ENCODE assay signal across 9 cellular contexts in the genomic region with DNA sequence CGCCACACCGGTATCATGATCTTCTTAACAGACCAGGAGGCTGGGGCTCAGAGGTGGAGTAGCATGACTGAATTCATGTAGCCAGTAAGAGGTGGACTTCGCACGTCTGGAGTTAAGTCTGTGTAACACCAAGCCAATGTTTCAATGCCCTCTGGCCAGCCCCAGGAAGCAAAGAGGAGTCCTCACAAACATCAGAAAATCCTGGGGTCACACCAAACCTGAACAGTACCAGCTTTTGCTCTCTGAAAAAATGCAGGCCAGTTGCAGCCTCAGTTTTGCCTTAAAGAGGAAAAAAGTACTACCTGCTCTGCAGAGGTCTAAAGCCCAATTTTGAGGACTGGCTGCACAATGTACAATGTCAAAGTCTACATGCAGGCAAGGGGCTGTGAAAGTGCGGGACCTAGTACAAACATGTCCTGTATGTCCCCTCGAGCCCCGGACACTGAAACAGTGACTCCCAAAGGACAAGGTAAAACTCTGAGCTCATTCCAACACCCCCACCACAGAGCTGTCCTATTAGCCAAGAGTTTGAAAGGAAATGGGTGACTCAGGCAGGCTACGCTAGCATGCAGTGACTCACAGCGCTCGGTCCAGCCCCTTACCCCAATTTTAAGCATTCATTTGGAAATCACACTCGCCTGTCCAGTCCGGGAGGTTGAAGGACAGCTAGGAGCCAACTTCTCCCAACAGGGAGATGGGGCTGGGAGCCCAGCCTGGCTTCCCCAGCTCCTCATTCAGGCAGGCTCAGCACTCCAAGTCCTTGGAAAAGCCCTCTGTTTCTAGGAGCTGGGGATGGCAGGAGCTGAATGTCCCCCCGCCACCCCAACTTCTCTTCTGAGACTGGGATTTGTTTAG. TPM values are rescaled to one million over a fixed set of nuclear protein-coding genes. Genes with fewer than 3 reads are reported as not detected.
DNase-seq lines count a peak whose midpoint lies in the region; ATAC-seq and TF ChIP-seq lines count a peak whose summit lies in the region.
"Had no signal": no experiment of that assay in that cellular context is flagged by ENCODE, and none has a peak within 500 bp of the region (broad histone marks: within the 10 kb centered on the region; RNA-seq: fewer than 3 reads in every experiment).

No MANE protein-coding gene starts in this region.

- H3K27me3 Mint-ChIP-seq in type B pancreatic cell, result no peaks in the 10 kb centered on the region

- H3K36me3 ChIP-seq in BLaER1 treated with 17β-estradiol and CSF1 and Interleukin-3, amounts not matched to agents 10 nM and 100 nM, result no peaks in the 10 kb centered on the region

- peak overlapping the region in 4 of 11 experiments; percentile 2 to 36 (median 8); a peak in 4 of 22 replicates for H3K9ac ChIP-seq in BLaER1 treated with 17β-estradiol and CSF1 and Interleukin-3, amounts not matched to agents 10 nM and 100 nM

- peak overlapping the region in 1 of 10 experiments; percentile 32; a peak in 4 of 20 replicates for H3K4me3 ChIP-seq in BLaER1 treated with 17β-estradiol and CSF1 and Interleukin-3, amounts not matched to agents 10 nM and 100 nM
- peak overlapping the region; percentile 12 for H3K4me3 ChIP-seq in astrocyte of the spinal cord (ENCODE audit: low read depth, low read length)

- ATAC-seq in left lobe of liver (peak; percentile 19), GM19463 (IDR thresholded peaks at IDR 0.05; ENCODE audit: unreplicated experiment) (no peak), GM18907 (IDR thresholded peaks at IDR 0.05; ENCODE audit: unreplicated experiment) (no peak)

- peaks cover 0 to 23% (median 0%) of the 10 kb centered on the region in 11 experiments; a peak in 7 of 22 replicates for H4K20me1 ChIP-seq in BLaER1 treated with 17β-estradiol and CSF1 and Interleukin-3, amounts not matched to agents 10 nM and 100 nM

- H3K27ac Mint-ChIP-seq in type B pancreatic cell, result peak overlapping the region; percentile 96

- H3K4me3 Mint-ChIP-seq in type B pancreatic cell, result peak overlapping the region; percentile 96

- H3K9me3 ChIP-seq in BLaER1 treated with 17β-estradiol and CSF1 and Interleukin-3, amounts not matched to agents 10 nM and 100 nM (replicated peaks in 1 of 11), result no peaks in the 10 kb centered on the region

- H3K27me3 ChIP-seq in BLaER1 treated with 17β-estradiol and CSF1 and Interleukin-3, amounts not matched to agents 10 nM and 100 nM, result peaks cover 0 to 24% (median 17%) of the 10 kb centered on the region in 11 experiments; a peak in 16 of 22 replicates

- H3K4me1 Mint-ChIP-seq in type B pancreatic cell (ENCODE audit: unreplicated experiment), result peaks cover 72% of the 10 kb centered on the region

- H3K27ac ChIP-seq in BLaER1 treated with 17β-estradiol and CSF1 and Interleukin-3, amounts not matched to agents 10 nM and 100 nM, result peak overlapping the region in 9 of 11 experiments; percentile 11 to 63 (median 48); a peak in 14 of 22 replicates

- peaks cover 8% of the 10 kb centered on the region for H3K36me3 Mint-ChIP-seq in type B pancreatic cell
- H3K36me3 Mint-ChIP-seq: naive B cell had no signal

- H3K4me2 ChIP-seq in BLaER1 treated with 17β-estradiol and CSF1 and Interleukin-3, amounts not matched to agents 10 nM and 100 nM, result peak overlapping the region; percentile 88 to 97 (median 96)

- in situ Hi-C loops in astrocyte of the spinal cord (cut with HindIII; ENCODE audit: low sequenced_read_pairs), result no loop called here

- peak; percentile 12 to 53 for DNase-seq in Kasumi-1 (lab: John Stamatoyannopoulos, UW)
- DNase-seq in astrocyte of the spinal cord (ENCODE audit: low read depth, low spot score), result peak; percentile 87
- peak; percentile 73 for DNase-seq in left lobe of liver (ENCODE audit: low spot score)
- DNase-seq in type B pancreatic cell (ENCODE audit: extremely low spot score, unreplicated experiment), result no peak
- DNase-seq in activated CD4-positive, alpha-beta T cell treated with anti-CD3 and anti-CD28 coated beads, Interleukin-2, amount 50 U/mL, for 4 hours, result no peak
- DNase-seq: naive B cell had no signal

- peaks cover 49 to 64% (median 53%) of the 10 kb centered on the region in 10 experiments for H3K4me1 ChIP-seq in BLaER1 treated with 17β-estradiol and CSF1 and Interleukin-3, amounts not matched to agents 10 nM and 100 nM

- TF ChIP-seq CTCF in astrocyte of the spinal cord (IDR thresholded peaks at IDR 0.05; ENCODE audit: low read depth, low read length) (no peak), type B pancreatic cell (conservative IDR thresholded peaks at IDR 0.05) (no peak)

- H3K9me3 Mint-ChIP-seq in type B pancreatic cell, result no peaks in the 10 kb centered on the region
- H3K9me3 Mint-ChIP-seq: naive B cell had no signal

RNA-seq across cellular contexts. Expression of gene SDC4, which starts 4.1 kb away (rescaled TPM):
- total RNA-seq in left lobe of liver (89.3 TPM), type B pancreatic cell (ENCODE audit: low replicate concordance) (67.2 and 133 TPM in 2 replicates)

RNA-seq across cellular contexts. Expression of gene SYS1, which starts 18.9 kb away (rescaled TPM):
- 16.9 TPM for total RNA-seq in left lobe of liver
- total RNA-seq in type B pancreatic cell (ENCODE audit: low replicate concordance), result 29.2 and 47.4 TPM in 2 replicates

RNA-seq across cellular contexts. Expression of gene TP53TG5, which starts 34.0 kb away (rescaled TPM):
- total RNA-seq in left lobe of liver (not detected), type B pancreatic cell (ENCODE audit: low replicate concordance) (0.57 TPM in 1 of 2 replicates, not detected in the other)

RNA-seq across cellular contexts. Expression of gene MATN4, which starts 36.0 kb away (rescaled TPM):
- total RNA-seq in left lobe of liver (not detected), type B pancreatic cell (ENCODE audit: low replicate concordance) (0.75 TPM in 1 of 2 replicates, not detected in the other)

RNA-seq across cellular contexts. Expression of gene RBPJL, which starts 37.5 kb away (rescaled TPM):
- total RNA-seq in left lobe of liver, result 0.23 TPM
- not detected in 2 replicates for total RNA-seq in type B pancreatic cell (ENCODE audit: low replicate concordance)

Comparison
In these comparisons a context has a peak if more than half of its experiments do, and no peak if none do; other contexts are left out.
1. DNase-seq: peak in Kasumi-1 (2 of 2), astrocyte of the spinal cord (single experiment) and left lobe of liver (single experiment); none in type B pancreatic cell (single experiment) and activated CD4-positive, alpha-beta T cell treated with anti-CD3 and anti-CD28 coated beads, Interleukin-2, amount 50 U/mL, for 4 hours (0 of 2).